In genomic region chr13:87314822-87315221, GRCh38 we compare ENCODE assay signal across 35 cellular contexts.
"Had no signal": no experiment of that assay in that cellular context is flagged by ENCODE, and none has a peak within 500 bp of the region (broad histone marks: within the 10 kb centered on the region; RNA-seq: fewer than 3 reads in every experiment).

No MANE protein-coding gene starts in this region.

- H3K27me3 ChIP-seq: MG63 had no signal

- H3K4me3 ChIP-seq: MG63 had no signal

- H3K36me3 ChIP-seq: MG63 had no signal

- H3K9me3 ChIP-seq: MG63 had no signal

- DNase-seq: Kasumi-1, MG63, MM.1S, MV-4-11, NCI-H1048, NCI-H1092, NCI-H1092 treated with DMSO at 0.1 percent for 48 hours, NCI-H1105, NCI-H1105 treated with DMSO at 0.1 percent for 48 hours, NCI-H1417, NCI-H1417 treated with DMSO at 0.1 percent for 48 hours, NCI-H1436, NCI-H1436 treated with DMSO at 0.1 percent for 48 hours, NCI-H146, NCI-H1694, NCI-H1694 treated with DMSO at 0.1 percent for 48 hours, NCI-H187, NCI-H187 treated with DMSO at 0.1 percent for 48 hours, NCI-H1930, NCI-H2029, NCI-H2029 treated with DMSO at 0.1 percent for 48 hours, NCI-H2081, NCI-H2081 treated with DMSO at 0.1 percent for 48 hours, NCI-H2107, NCI-H2171, NCI-H2171 treated with DMSO at 0.1 percent for 48 hours, NCI-H2227 treated with DMSO at 0.1 percent for 48 hours, NCI-H226, NCI-H345, NCI-H446, NCI-H446 treated with DMSO at 0.1 percent for 48 hours, NCI-H510A, NCI-H510A treated with DMSO at 0.1 percent for 48 hours, NCI-H524, NCI-H524 treated with DMSO at 0.1 percent for 48 hours had no signal
